In the genomic region with DNA sequence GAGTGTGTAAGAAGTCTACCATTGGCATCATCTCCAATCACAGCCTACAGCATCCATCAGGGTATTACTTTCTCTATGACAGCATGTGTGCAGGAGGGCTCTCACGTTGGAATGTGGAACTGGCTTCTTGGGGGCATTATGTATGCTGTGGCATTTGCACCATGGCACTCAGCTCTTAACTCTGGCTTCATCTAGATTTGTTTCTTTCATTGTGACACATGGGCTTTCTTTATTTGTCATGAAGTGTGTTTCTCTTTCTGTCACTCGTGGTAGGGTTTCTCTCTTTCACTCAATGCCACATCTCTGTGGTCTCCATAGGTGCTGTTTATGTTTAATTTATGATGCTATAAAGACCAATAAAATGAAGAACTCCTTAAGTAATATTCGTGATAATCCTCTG, we compare ENCODE assay signal across 15 cellular contexts.
DNase-seq lines count a peak whose midpoint lies in the region; ATAC-seq and TF ChIP-seq lines count a peak whose summit lies in the region.
"Had no signal": no experiment of that assay in that cellular context is flagged by ENCODE, and none has a peak within 500 bp of the region (broad histone marks: within the 10 kb centered on the region; RNA-seq: fewer than 3 reads in every experiment).

No MANE protein-coding gene starts in this region.

- no peak overlapping the region for H3K27ac Mint-ChIP-seq in activated CD8-positive, alpha-beta memory T cell treated with anti-CD3 and anti-CD28 coated beads, Interleukin-2, amount 10 ng/mL, durations not matched to agents 7 days and 5 days
- H3K27ac Mint-ChIP-seq in activated T-cell treated with anti-CD3 and anti-CD28 coated beads, Interleukin-2, amount 50 U/mL, for 72 hours, result no peak overlapping the region
- H3K27ac Mint-ChIP-seq: GM23338 had no signal

- no peak for DNase-seq in activated CD8-positive, alpha-beta memory T cell treated with anti-CD3 and anti-CD28 coated beads, Interleukin-2, amount 10 ng/mL, durations not matched to agents 7 days and 5 days
- no peak for DNase-seq in activated CD8-positive, alpha-beta memory T cell treated with anti-CD3 and anti-CD28 coated beads, Interleukin-2, amount 50 U/mL, for 48 hours
- DNase-seq in GM12865 (ENCODE audit: low read depth), result peak; percentile 34
- DNase-seq in activated T-cell treated with anti-CD3 and anti-CD28 coated beads, Interleukin-2, amount 50 U/mL, for 72 hours, result peak; percentile 30 to 44
- DNase-seq in sciatic nerve (ENCODE audit: low spot score), result no peak
- no peak for DNase-seq in left lobe of liver (ENCODE audit: low spot score)
- DNase-seq: AML-193, Calu3, NCI-H1092 treated with DMSO at 0.1 percent for 48 hours, NCI-H1694, PC-3 had no signal

- H3K9me3 Mint-ChIP-seq in activated CD8-positive, alpha-beta memory T cell treated with anti-CD3 and anti-CD28 coated beads, Interleukin-2, amount 10 ng/mL, durations not matched to agents 7 days and 5 days (ENCODE audit: low read depth), result no peaks in the 10 kb centered on the region
- no peaks in the 10 kb centered on the region for H3K9me3 Mint-ChIP-seq in activated T-cell treated with anti-CD3 and anti-CD28 coated beads, Interleukin-2, amount 50 U/mL, for 72 hours
- H3K9me3 Mint-ChIP-seq: GM23338 had no signal

- CTCF ChIA-PET in activated CD8-positive, alpha-beta memory T cell treated with anti-CD3 and anti-CD28 coated beads, Interleukin-2, amount 10 ng/mL, durations not matched to agents 7 days and 5 days (lab: Charles Lee), result interaction anchor here (0.9 kb wide), 1 partner anchor 21 kb away, joined by 3 read pairs; no protein-coding TSS in a partner anchor

- intact Hi-C loops in sciatic nerve (cut with DNase I), result no loop called here

- no peak overlapping the region for H3K4me3 Mint-ChIP-seq in activated CD8-positive, alpha-beta memory T cell treated with anti-CD3 and anti-CD28 coated beads, Interleukin-2, amount 10 ng/mL, durations not matched to agents 7 days and 5 days
- H3K4me3 Mint-ChIP-seq in activated T-cell treated with anti-CD3 and anti-CD28 coated beads, Interleukin-2, amount 50 U/mL, for 72 hours, result no peak overlapping the region
- H3K4me3 Mint-ChIP-seq: CD4-positive, CD25-positive, alpha-beta regulatory T cell; GM23338 had no signal

- peak; percentile 58 for ATAC-seq in activated CD8-positive, alpha-beta memory T cell treated with anti-CD3 and anti-CD28 coated beads, Interleukin-2, amount 10 ng/mL, durations not matched to agents 7 days and 5 days
- ATAC-seq in GM18868 (IDR thresholded peaks at IDR 0.05; ENCODE audit: unreplicated experiment) (peak; percentile 43), sciatic nerve (no peak), left lobe of liver (no peak)
- peak; percentile 98 to 99 for ATAC-seq in activated T-cell treated with anti-CD3 and anti-CD28 coated beads, Interleukin-2, amount 50 U/mL, for 72 hours (replicated peaks in 1 of 2)
- ATAC-seq: GM23338, HepG2, PC-3 had no signal

- no peaks in the 10 kb centered on the region for H3K36me3 Mint-ChIP-seq in activated CD8-positive, alpha-beta memory T cell treated with anti-CD3 and anti-CD28 coated beads, Interleukin-2, amount 10 ng/mL, durations not matched to agents 7 days and 5 days
- H3K36me3 Mint-ChIP-seq in activated T-cell treated with anti-CD3 and anti-CD28 coated beads, Interleukin-2, amount 50 U/mL, for 72 hours (ENCODE audit: insufficient read depth in 2 of 2), result peaks cover 0 to 2% of the 10 kb centered on the region in 2 donors

- no peak for TF ChIP-seq CTCF in GM12865 (IDR thresholded peaks at IDR 0.05; ENCODE audit: insufficient read depth, low read depth, low read length, missing control alignments)

- no peak overlapping the region for H3K4me3 ChIP-seq in GM12865 (ENCODE audit: low read depth, low read length)
- H3K4me3 ChIP-seq: GM23338 had no signal

- H3K27me3 Mint-ChIP-seq in activated CD8-positive, alpha-beta memory T cell treated with anti-CD3 and anti-CD28 coated beads, Interleukin-2, amount 10 ng/mL, durations not matched to agents 7 days and 5 days, result peaks cover 5% of the 10 kb centered on the region
- no peaks in the 10 kb centered on the region for H3K27me3 Mint-ChIP-seq in activated T-cell treated with anti-CD3 and anti-CD28 coated beads, Interleukin-2, amount 50 U/mL, for 72 hours (ENCODE audit: low read depth)
- H3K27me3 Mint-ChIP-seq: CD4-positive, CD25-positive, alpha-beta regulatory T cell had no signal

- H3K4me1 Mint-ChIP-seq in activated CD8-positive, alpha-beta memory T cell treated with anti-CD3 and anti-CD28 coated beads, Interleukin-2, amount 10 ng/mL, durations not matched to agents 7 days and 5 days, result peaks cover 10% of the 10 kb centered on the region
- H3K4me1 Mint-ChIP-seq in activated T-cell treated with anti-CD3 and anti-CD28 coated beads, Interleukin-2, amount 50 U/mL, for 72 hours (ENCODE audit: low read depth), result peaks cover 14% of the 10 kb centered on the region
- H3K4me1 Mint-ChIP-seq: GM23338 had no signal

Comparison
In these comparisons a context has a peak if more than half of its experiments do, and no peak if none do; other contexts are left out.
1. ATAC-seq: peak in activated CD8-positive, alpha-beta memory T cell treated with anti-CD3 and anti-CD28 coated beads, Interleukin-2, amount 10 ng/mL, durations not matched to agents 7 days and 5 days (single experiment), GM18868 (single experiment) and activated T-cell treated with anti-CD3 and anti-CD28 coated beads, Interleukin-2, amount 50 U/mL, for 72 hours (2 of 2); none in sciatic nerve (single experiment) and left lobe of liver (single experiment).
2. DNase-seq: peak in GM12865 (single experiment) and activated T-cell treated with anti-CD3 and anti-CD28 coated beads, Interleukin-2, amount 50 U/mL, for 72 hours (2 of 2); none in activated CD8-positive, alpha-beta memory T cell treated with anti-CD3 and anti-CD28 coated beads, Interleukin-2, amount 10 ng/mL, durations not matched to agents 7 days and 5 days (single experiment), activated CD8-positive, alpha-beta memory T cell treated with anti-CD3 and anti-CD28 coated beads, Interleukin-2, amount 50 U/mL, for 48 hours (single experiment), sciatic nerve (single experiment) and left lobe of liver (single experiment).